8 cellular contexts compared by ENCODE assay signal in the genomic region with DNA sequence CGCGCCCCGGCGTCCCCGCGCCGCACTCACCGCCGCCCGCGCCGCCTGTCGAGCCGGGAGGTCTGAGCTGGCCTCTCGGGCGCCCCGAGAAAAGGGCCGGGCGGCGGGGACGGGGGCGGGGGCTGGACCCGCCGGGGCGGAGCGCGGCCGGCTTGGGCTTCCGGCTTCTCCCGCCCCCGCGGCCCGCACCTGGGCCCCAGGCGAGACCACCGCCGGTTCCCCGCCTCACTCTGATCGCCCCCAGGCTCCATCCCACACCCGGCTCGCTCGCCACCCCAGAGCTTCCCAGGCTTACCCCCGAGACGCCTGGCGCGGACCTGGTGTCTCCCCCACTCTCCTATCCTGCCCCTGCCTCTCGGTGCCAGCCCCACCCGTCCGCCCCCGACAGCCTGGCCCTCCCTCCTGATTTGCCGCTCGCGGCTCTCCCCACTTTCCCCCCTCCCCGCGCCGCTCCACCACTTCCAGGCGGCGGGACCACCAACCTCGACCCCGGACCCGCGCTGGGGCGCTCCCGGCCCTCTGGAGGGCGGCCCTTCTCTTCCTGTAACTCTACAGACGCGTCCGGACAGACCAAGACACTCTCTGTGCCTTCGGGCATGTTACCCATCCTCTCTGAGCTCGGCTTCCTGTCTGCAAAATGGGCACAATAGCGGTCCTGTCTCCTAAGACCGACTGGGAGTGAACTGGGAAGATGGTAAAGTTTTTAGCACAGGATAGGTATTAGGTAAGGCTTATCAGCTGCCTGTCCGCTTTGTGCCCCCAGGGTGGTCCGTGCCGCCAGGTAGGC. TPM values are rescaled to one million over a fixed set of nuclear protein-coding genes. Genes with fewer than 3 reads are reported as not detected.
DNase-seq lines count a peak whose midpoint lies in the region; ATAC-seq and TF ChIP-seq lines count a peak whose summit lies in the region.

A gene (minus strand): TSS at position 64 of the 787 bp plus-strand sequence. CDS start 30,189 bp downstream, outside the sequence.

- H3K27me3 Mint-ChIP-seq in H9 (ENCODE audit: low read depth): peaks cover 2% of the 10 kb centered on the region
- no peaks in the 10 kb centered on the region for H3K27me3 Mint-ChIP-seq in stimulated activated memory B cell treated with anti-CD40 and anti-IgM and Interleukin-4, amounts not matched to agents 10 μg/mL and 1 μg/mL and 100 μg/mL, for 72 hours

- H3K4me3 Mint-ChIP-seq in H9: peak within 1 kb of the TSS; percentile 84 to 90
- H3K4me3 Mint-ChIP-seq in stimulated activated memory B cell treated with anti-CD40 and anti-IgM and Interleukin-4, amounts not matched to agents 10 μg/mL and 1 μg/mL and 100 μg/mL, for 72 hours: peak within 1 kb of the TSS; percentile 89

- H3K27me3 ChIP-seq in H9 (ENCODE audit: insufficient read depth, low read length): peaks cover 9% of the 10 kb centered on the region

- no peak within 1 kb of the TSS for H2BK15ac ChIP-seq in H9 (ENCODE audit: low read depth, low read length)

- H3K27ac Mint-ChIP-seq in H9: peak within 1 kb of the TSS; percentile 90 to 93 (median 92); a peak in 5 of 7 replicates
- H3K27ac Mint-ChIP-seq in stimulated activated memory B cell treated with anti-CD40 and anti-IgM and Interleukin-4, amounts not matched to agents 10 μg/mL and 1 μg/mL and 100 μg/mL, for 72 hours: peak within 1 kb of the TSS; percentile 98

- in situ Hi-C loops in endometrial microvascular endothelial cells (cut with HindIII; ENCODE audit: inconsistent ontology term, low pct_unique_long_range_greater_than_20kb, low sequenced_read_pairs): no loop called here

- H3K4me1 Mint-ChIP-seq in H9: peaks cover 49% of the 10 kb centered on the region in 2 experiments
- H3K4me1 Mint-ChIP-seq in stimulated activated memory B cell treated with anti-CD40 and anti-IgM and Interleukin-4, amounts not matched to agents 10 μg/mL and 1 μg/mL and 100 μg/mL, for 72 hours: peaks cover 58% of the 10 kb centered on the region

- peaks cover 4% of the 10 kb centered on the region for H3K23me2 ChIP-seq in H9 (ENCODE audit: insufficient read length, low read depth, low read length, poor library complexity, severe bottlenecking)

- no peak within 1 kb of the TSS; the same call in 1 of the 2 replicates for H3K4ac ChIP-seq in H9 (ENCODE audit: low read depth, low read length)

- peak within 1 kb of the TSS; percentile 81 for H3K14ac ChIP-seq in H9 (ENCODE audit: insufficient read depth, low read length)

- no peak within 1 kb of the TSS for H2BK12ac ChIP-seq in H9 (ENCODE audit: insufficient read length, low read depth, low read length)

- no peak within 1 kb of the TSS for H4K91ac ChIP-seq in H9 (ENCODE audit: insufficient read length, low read depth, low read length)

- H3K79me2 ChIP-seq in H9 (ENCODE audit: insufficient read depth, low read length): no peaks in the 10 kb centered on the region

- no peak within 1 kb of the TSS for H2BK20ac ChIP-seq in H9 (ENCODE audit: low read depth, low read length, poor library complexity, severe bottlenecking)

- ATAC-seq in stimulated activated memory B cell treated with anti-CD40 and anti-IgM and Interleukin-4, amounts not matched to agents 10 μg/mL and 1 μg/mL and 100 μg/mL, for 72 hours: peak; percentile 82

- peaks cover 0 to 4% (median 2%) of the 10 kb centered on the region in 3 experiments; a peak in 1 of 7 replicates for H3K36me3 Mint-ChIP-seq in H9 (ENCODE audit: insufficient read depth in 1 of 3, low read depth in 3 of 3)
- no peaks in the 10 kb centered on the region for H3K36me3 Mint-ChIP-seq in stimulated activated memory B cell treated with anti-CD40 and anti-IgM and Interleukin-4, amounts not matched to agents 10 μg/mL and 1 μg/mL and 100 μg/mL, for 72 hours

- no peak within 1 kb of the TSS for H3K56ac ChIP-seq in H9 (ENCODE audit: insufficient read length, low read depth, low read length)

- H3K4me1 ChIP-seq in H9 (ENCODE audit: insufficient read depth, low read length): peaks cover 15% of the 10 kb centered on the region

- peak within 1 kb of the TSS; percentile 79 for H3K18ac ChIP-seq in H9 (ENCODE audit: insufficient read length, low read depth, low read length)

- peaks cover 2 to 5% of the 10 kb centered on the region in 2 experiments; a peak in 3 of 5 replicates for H3K9me3 Mint-ChIP-seq in H9
- H3K9me3 Mint-ChIP-seq in stimulated activated memory B cell treated with anti-CD40 and anti-IgM and Interleukin-4, amounts not matched to agents 10 μg/mL and 1 μg/mL and 100 μg/mL, for 72 hours: no peaks in the 10 kb centered on the region

- no CpG with 5 or more reads among the region's 74 CpGs for WGBS in H9 (ENCODE audit: extremely low coverage, insufficient read length, low lambda C conversion rate)

- H2BK5ac ChIP-seq in H9 (ENCODE audit: insufficient read length, low read length): no peak within 1 kb of the TSS

- H2AFZ ChIP-seq in H9 (ENCODE audit: low read length): no peak within 1 kb of the TSS

- TF ChIP-seq CTCF in H9 (conservative IDR thresholded peaks at IDR 0.05): 0 out of 3 replicates have a peak, but pooled peaks have one; percentile 9

- DNase-seq in H9 (peak; percentile 61), NCI-H1105 treated with DMSO at 0.1 percent for 48 hours (lab: John Stamatoyannopoulos, UW) (peak; percentile 45), midbrain (lab: John Stamatoyannopoulos, UW) (peak; percentile 44), AML-193 (lab: John Stamatoyannopoulos, UW) (no peak)
- DNase-seq in activated CD8-positive, alpha-beta memory T cell treated with anti-CD3 and anti-CD28 coated beads for 48 hours (ENCODE audit: low read depth in 2 of 3, low spot score in 2 of 3): peak; percentile 39 to 64 (median 46)

- H4K20me1 ChIP-seq in H9 (ENCODE audit: control insufficient read depth, insufficient read depth, insufficient read length): no peaks in the 10 kb centered on the region

- H2BK120ac ChIP-seq in H9 (ENCODE audit: low read depth, low read length, poor library complexity, severe bottlenecking): no peak within 1 kb of the TSS

- H3K4me3 ChIP-seq in GM08714 (ENCODE audit: low read length): peak within 1 kb of the TSS; percentile 83

- H3K9me3 ChIP-seq in H9 (ENCODE audit: control insufficient read depth, low read depth, low read length): peaks cover 4% of the 10 kb centered on the region

- no peak within 1 kb of the TSS for H2AK5ac ChIP-seq in H9 (ENCODE audit: insufficient read length, low read length)

- H3K23ac ChIP-seq in H9 (ENCODE audit: insufficient read length, low read depth, low read length): no peak within 1 kb of the TSS

- no peak within 1 kb of the TSS for H3T11ph ChIP-seq in H9 (ENCODE audit: low read length)

- H3K27ac ChIP-seq in H9 (ENCODE audit: insufficient read length, low read depth, low read length): no peak within 1 kb of the TSS

- H3K4me2 ChIP-seq in H9 (ENCODE audit: insufficient read depth, insufficient read length, low read length): peak within 1 kb of the TSS; percentile 30

- no peaks in the 10 kb centered on the region for H3K79me1 ChIP-seq in H9 (ENCODE audit: insufficient read depth, low read depth, low read length, poor library complexity, severe bottlenecking)

- H3K9ac ChIP-seq in H9 (ENCODE audit: extremely low read depth, insufficient read length, low read length): peak within 1 kb of the TSS; percentile 33

- H4K8ac ChIP-seq in H9 (replicated peaks; ENCODE audit: insufficient read length, low read depth, low read length): no peak within 1 kb of the TSS

- H4K5ac ChIP-seq in H9 (ENCODE audit: insufficient read length, low read depth, low read length): no peak within 1 kb of the TSS

RNA-seq across cellular contexts. Expression of the gene that starts here (rescaled TPM):
- total RNA-seq in H9 (2021) (249 and 265 TPM in 2 replicates), endometrial microvascular endothelial cells (ENCODE audit: inconsistent ontology term) (10.2 TPM)

Comparison
In these comparisons a context has a peak if more than half of its experiments do, and no peak if none do; other contexts are left out.
1. RNA of the gene that starts here (total RNA-seq): 249 to 265 TPM in H9; 10.2 TPM in endometrial microvascular endothelial cells (single experiment); every median in the first group is over 10 times any median in the second.
2. DNase-seq: peak in H9 (single experiment), NCI-H1105 treated with DMSO at 0.1 percent for 48 hours (single experiment), activated CD8-positive, alpha-beta memory T cell treated with anti-CD3 and anti-CD28 coated beads for 48 hours (3 of 3) and midbrain (single experiment); none in AML-193 (0 of 2).